In genomic region chr16:78353610-78354009, GRCh38 we compare ENCODE assay signal across 13 cellular contexts.
DNase-seq lines count a peak whose midpoint lies in the region; ATAC-seq and TF ChIP-seq lines count a peak whose summit lies in the region.
"Had no signal": no experiment of that assay in that cellular context is flagged by ENCODE, and none has a peak within 500 bp of the region (broad histone marks: within the 10 kb centered on the region; RNA-seq: fewer than 3 reads in every experiment).

No MANE protein-coding gene starts in this region.

- H3K4me3 ChIP-seq in epithelial cell of esophagus (ENCODE audit: low read length), result no peak overlapping the region

- no peak for ATAC-seq in HG03159 (IDR thresholded peaks at IDR 0.05; ENCODE audit: unreplicated experiment)
- no peak for ATAC-seq in HG02970 (IDR thresholded peaks at IDR 0.05; ENCODE audit: low FRiP score, unreplicated experiment)
- ATAC-seq in GM19035 (IDR thresholded peaks at IDR 0.05; ENCODE audit: unreplicated experiment), result no peak
- ATAC-seq: Panc1 had no signal

- TF ChIP-seq CTCF in epithelial cell of esophagus (IDR thresholded peaks at IDR 0.05; ENCODE audit: insufficient read depth, low read depth, low read length, missing control alignments), result no peak

- peak; percentile 42 for DNase-seq in COLO668 (lab: John Stamatoyannopoulos, UW; ENCODE audit: unreplicated experiment)
- peak; percentile 76 for DNase-seq in HT-29 (ENCODE audit: low spot score)
- DNase-seq in NCI-H748 (lab: John Stamatoyannopoulos, UW; ENCODE audit: unreplicated experiment), result peak; percentile 65
- DNase-seq in epithelial cell of esophagus (ENCODE audit: low read depth), result peak; percentile 0
- DNase-seq in medulla oblongata (ENCODE audit: extremely low spot score), result no peak
- DNase-seq: CD4-positive, alpha-beta T cell; NCI-H2107; NCI-H524 treated with DMSO at 0.1 percent for 48 hours; SHP77 treated with DMSO at 0.1 percent for 48 hours had no signal
